Comparison of ENCODE assay signal across 1 cellular context in genomic region chr5:148806520-148806931, GRCh38.
TF ChIP-seq lines count a peak whose summit lies in the region.

No MANE protein-coding gene starts in this region.

TF ChIP-seq in K562, 482 proteins besides CTCF, POLR2A, EP300 and RAD21 (continued from another document and continues in another):
- TF ChIP-seq, protein P1, sequence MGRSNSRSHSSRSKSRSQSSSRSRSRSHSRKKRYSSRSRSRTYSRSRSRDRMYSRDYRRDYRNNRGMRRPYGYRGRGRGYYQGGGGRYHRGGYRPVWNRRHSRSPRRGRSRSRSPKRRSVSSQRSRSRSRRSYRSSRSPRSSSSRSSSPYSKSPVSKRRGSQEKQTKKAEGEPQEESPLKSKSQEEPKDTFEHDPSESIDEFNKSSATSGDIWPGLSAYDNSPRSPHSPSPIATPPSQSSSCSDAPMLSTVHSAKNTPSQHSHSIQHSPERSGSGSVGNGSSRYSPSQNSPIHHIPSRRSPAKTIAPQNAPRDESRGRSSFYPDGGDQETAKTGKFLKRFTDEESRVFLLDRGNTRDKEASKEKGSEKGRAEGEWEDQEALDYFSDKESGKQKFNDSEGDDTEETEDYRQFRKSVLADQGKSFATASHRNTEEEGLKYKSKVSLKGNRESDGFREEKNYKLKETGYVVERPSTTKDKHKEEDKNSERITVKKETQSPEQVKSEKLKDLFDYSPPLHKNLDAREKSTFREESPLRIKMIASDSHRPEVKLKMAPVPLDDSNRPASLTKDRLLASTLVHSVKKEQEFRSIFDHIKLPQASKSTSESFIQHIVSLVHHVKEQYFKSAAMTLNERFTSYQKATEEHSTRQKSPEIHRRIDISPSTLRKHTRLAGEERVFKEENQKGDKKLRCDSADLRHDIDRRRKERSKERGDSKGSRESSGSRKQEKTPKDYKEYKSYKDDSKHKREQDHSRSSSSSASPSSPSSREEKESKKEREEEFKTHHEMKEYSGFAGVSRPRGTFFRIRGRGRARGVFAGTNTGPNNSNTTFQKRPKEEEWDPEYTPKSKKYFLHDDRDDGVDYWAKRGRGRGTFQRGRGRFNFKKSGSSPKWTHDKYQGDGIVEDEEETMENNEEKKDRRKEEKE (IDR thresholded peaks at IDR 0.05; ENCODE audit: borderline replicate concordance in 1 of 2, control insufficient read depth in 1 of 2, low read depth in 2 of 2, low read length in 1 of 2), result no peak
- TF ChIP-seq ZNF655 (CRISPR knock-in tag; IDR thresholded peaks at IDR 0.05), result no peak
- 0 out of 2 replicates have a peak, but pooled peaks have one; percentile 35 for TF ChIP-seq MEF2D (tag; conservative IDR thresholded peaks at IDR 0.05; ENCODE audit: low read depth)
- peak; percentile 89; the same call in 1 of the 2 replicates for TF ChIP-seq ZEB2 (IDR thresholded peaks at IDR 0.05)
- TF ChIP-seq NR2C1 (IDR thresholded peaks at IDR 0.05), result no peak
- peak; percentile 28; the same call in 1 of the 2 replicates for TF ChIP-seq NR2C1 (tag; IDR thresholded peaks at IDR 0.05)
- TF ChIP-seq, protein P2, sequence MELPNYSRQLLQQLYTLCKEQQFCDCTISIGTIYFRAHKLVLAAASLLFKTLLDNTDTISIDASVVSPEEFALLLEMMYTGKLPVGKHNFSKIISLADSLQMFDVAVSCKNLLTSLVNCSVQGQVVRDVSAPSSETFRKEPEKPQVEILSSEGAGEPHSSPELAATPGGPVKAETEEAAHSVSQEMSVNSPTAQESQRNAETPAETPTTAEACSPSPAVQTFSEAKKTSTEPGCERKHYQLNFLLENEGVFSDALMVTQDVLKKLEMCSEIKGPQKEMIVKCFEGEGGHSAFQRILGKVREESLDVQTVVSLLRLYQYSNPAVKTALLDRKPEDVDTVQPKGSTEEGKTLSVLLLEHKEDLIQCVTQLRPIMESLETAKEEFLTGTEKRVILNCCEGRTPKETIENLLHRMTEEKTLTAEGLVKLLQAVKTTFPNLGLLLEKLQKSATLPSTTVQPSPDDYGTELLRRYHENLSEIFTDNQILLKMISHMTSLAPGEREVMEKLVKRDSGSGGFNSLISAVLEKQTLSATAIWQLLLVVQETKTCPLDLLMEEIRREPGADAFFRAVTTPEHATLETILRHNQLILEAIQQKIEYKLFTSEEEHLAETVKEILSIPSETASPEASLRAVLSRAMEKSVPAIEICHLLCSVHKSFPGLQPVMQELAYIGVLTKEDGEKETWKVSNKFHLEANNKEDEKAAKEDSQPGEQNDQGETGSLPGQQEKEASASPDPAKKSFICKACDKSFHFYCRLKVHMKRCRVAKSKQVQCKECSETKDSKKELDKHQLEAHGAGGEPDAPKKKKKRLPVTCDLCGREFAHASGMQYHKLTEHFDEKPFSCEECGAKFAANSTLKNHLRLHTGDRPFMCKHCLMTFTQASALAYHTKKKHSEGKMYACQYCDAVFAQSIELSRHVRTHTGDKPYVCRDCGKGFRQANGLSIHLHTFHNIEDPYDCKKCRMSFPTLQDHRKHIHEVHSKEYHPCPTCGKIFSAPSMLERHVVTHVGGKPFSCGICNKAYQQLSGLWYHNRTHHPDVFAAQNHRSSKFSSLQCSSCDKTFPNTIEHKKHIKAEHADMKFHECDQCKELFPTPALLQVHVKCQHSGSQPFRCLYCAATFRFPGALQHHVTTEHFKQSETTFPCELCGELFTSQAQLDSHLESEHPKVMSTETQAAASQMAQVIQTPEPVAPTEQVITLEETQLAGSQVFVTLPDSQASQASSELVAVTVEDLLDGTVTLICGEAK (IDR thresholded peaks at IDR 0.05), result no peak
- TF ChIP-seq, protein P2 (CRISPR knock-in tag; IDR thresholded peaks at IDR 0.05), result no peak
- peak; percentile 90 for TF ChIP-seq SOX6 (IDR thresholded peaks at IDR 0.05)
- no peak for TF ChIP-seq BCL6 (CRISPR knock-in tag; IDR thresholded peaks at IDR 0.05)
- no peak for TF ChIP-seq ELF1 (tag; IDR thresholded peaks at IDR 0.05)
- TF ChIP-seq, protein P3, sequence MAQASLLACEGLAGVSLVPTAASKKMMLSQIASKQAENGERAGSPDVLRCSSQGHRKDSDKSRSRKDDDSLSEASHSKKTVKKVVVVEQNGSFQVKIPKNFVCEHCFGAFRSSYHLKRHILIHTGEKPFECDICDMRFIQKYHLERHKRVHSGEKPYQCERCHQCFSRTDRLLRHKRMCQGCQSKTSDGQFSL (CRISPR knock-in tag; IDR thresholded peaks at IDR 0.05), result no peak
- TF ChIP-seq, protein P3 (tag; IDR thresholded peaks at IDR 0.05), result no peak
- TF ChIP-seq NKRF (IDR thresholded peaks at IDR 0.05; ENCODE audit: borderline replicate concordance), result no peak
- peak; percentile 37; the same call in 1 of the 2 replicates for TF ChIP-seq ZNF24 (IDR thresholded peaks at IDR 0.05)
- TF ChIP-seq HDAC2 (IDR thresholded peaks at IDR 0.05), result peak; percentile 85; the same call in 1 of the 2 replicates
- no peak for TF ChIP-seq ZSCAN32 (CRISPR knock-in tag; IDR thresholded peaks at IDR 0.05)
- no peak for TF ChIP-seq ZNF717 (CRISPR knock-in tag; IDR thresholded peaks at IDR 0.05)
- TF ChIP-seq DDX20 (tag; IDR thresholded peaks at IDR 0.05; ENCODE audit: low read depth), result no peak
- TF ChIP-seq SMARCC2 (IDR thresholded peaks at IDR 0.05; ENCODE audit: low read depth), result peak; percentile 91; the same call in 1 of the 2 replicates
- TF ChIP-seq KDM4B (IDR thresholded peaks at IDR 0.05; ENCODE audit: borderline replicate concordance in 2 of 2, low read depth in 1 of 2), result no peak
- TF ChIP-seq ARID1B (IDR thresholded peaks at IDR 0.05), result peak; percentile 97
- no peak for TF ChIP-seq FOXK1 (CRISPR knock-in tag; IDR thresholded peaks at IDR 0.05; ENCODE audit: borderline replicate concordance)
- peak; percentile 73 for TF ChIP-seq NBN (IDR thresholded peaks at IDR 0.05; ENCODE audit: low read depth)
- TF ChIP-seq ARHGAP35 (IDR thresholded peaks at IDR 0.05; ENCODE audit: partially characterized antibody), result no peak
- TF ChIP-seq ZNF75A (CRISPR knock-in tag; IDR thresholded peaks at IDR 0.05), result 0 out of 2 replicates have a peak, but pooled peaks have one; percentile 16
- TF ChIP-seq TEAD2 (tag; IDR thresholded peaks at IDR 0.05), result no peak
- TF ChIP-seq PYGO2 (tag; IDR thresholded peaks at IDR 0.05), result no peak
- TF ChIP-seq TRIM24 (IDR thresholded peaks at IDR 0.05), result peak; percentile 77 to 84
- TF ChIP-seq LCOR (CRISPR knock-in tag; IDR thresholded peaks at IDR 0.05), result peak; percentile 79; the same call in 1 of the 2 replicates
- TF ChIP-seq FOXM1 (IDR thresholded peaks at IDR 0.05; ENCODE audit: low read depth), result peak; percentile 67
- TF ChIP-seq FOXM1 (CRISPR knock-in tag; IDR thresholded peaks at IDR 0.05; ENCODE audit: low read depth), result no peak
- peak; percentile 36 for TF ChIP-seq ZFX (CRISPR knock-in tag; IDR thresholded peaks at IDR 0.05)
- TF ChIP-seq EGR1 (conservative IDR thresholded peaks at IDR 0.05), result no peak
- TF ChIP-seq, protein P4, sequence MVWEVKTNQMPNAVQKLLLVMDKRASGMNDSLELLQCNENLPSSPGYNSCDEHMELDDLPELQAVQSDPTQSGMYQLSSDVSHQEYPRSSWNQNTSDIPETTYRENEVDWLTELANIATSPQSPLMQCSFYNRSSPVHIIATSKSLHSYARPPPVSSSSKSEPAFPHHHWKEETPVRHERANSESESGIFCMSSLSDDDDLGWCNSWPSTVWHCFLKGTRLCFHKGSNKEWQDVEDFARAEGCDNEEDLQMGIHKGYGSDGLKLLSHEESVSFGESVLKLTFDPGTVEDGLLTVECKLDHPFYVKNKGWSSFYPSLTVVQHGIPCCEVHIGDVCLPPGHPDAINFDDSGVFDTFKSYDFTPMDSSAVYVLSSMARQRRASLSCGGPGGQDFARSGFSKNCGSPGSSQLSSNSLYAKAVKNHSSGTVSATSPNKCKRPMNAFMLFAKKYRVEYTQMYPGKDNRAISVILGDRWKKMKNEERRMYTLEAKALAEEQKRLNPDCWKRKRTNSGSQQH (CRISPR knock-in tag; IDR thresholded peaks at IDR 0.05), result no peak
- TF ChIP-seq EHMT2 (IDR thresholded peaks at IDR 0.05), result peak; percentile 85
- TF ChIP-seq PHB2 (IDR thresholded peaks at IDR 0.05; ENCODE audit: low read depth), result peak; percentile 43; the same call in 1 of the 2 replicates
- TF ChIP-seq TCF3 (CRISPR knock-in tag; IDR thresholded peaks at IDR 0.05), result peak; percentile 95
- no peak for TF ChIP-seq U2AF2 (optimal IDR thresholded peaks at IDR 0.05; ENCODE audit: low read depth, low read length)
- TF ChIP-seq NONO (IDR thresholded peaks at IDR 0.05; ENCODE audit: low read depth in 2 of 2, low read length in 1 of 2), result 0 out of 4 replicates have a peak, but pooled peaks of 1 of the 2 experiments have one; percentile 12
- TF ChIP-seq KHSRP (IDR thresholded peaks at IDR 0.05), result 0 out of 2 replicates have a peak, but pooled peaks have one; percentile 30
- TF ChIP-seq BRF2 (IDR thresholded peaks at IDR 0.05; ENCODE audit: borderline replicate concordance, insufficient read depth, insufficient read length), result no peak
- TF ChIP-seq CBX3 (IDR thresholded peaks at IDR 0.05; ENCODE audit: borderline replicate concordance in 1 of 2, low read length in 2 of 2), result peak in 1 of 2 experiments; percentile 75; a peak in 1 of 3 replicates
- TF ChIP-seq TCF7 (IDR thresholded peaks at IDR 0.05; ENCODE audit: borderline replicate concordance), result no peak
- TF ChIP-seq GATA2 (CRISPR knock-in tag; IDR thresholded peaks at IDR 0.05), result peak; percentile 68
- TF ChIP-seq ZBTB2 (IDR thresholded peaks at IDR 0.05), result peak; percentile 67; the same call in 1 of the 2 replicates
